In genomic region chrX:153539979-153540358, GRCh38 we compare ENCODE assay signal across 16 cellular contexts. TPM values are rescaled to one million over a fixed set of nuclear protein-coding genes. Genes with fewer than 3 reads are reported as not detected.
"Had no signal": no experiment of that assay in that cellular context is flagged by ENCODE, and none has a peak within 500 bp of the region (broad histone marks: within the 10 kb centered on the region; RNA-seq: fewer than 3 reads in every experiment).

No MANE protein-coding gene starts in this region.

- H3K4me3 Mint-ChIP-seq: activated CD8-positive, alpha-beta T cell treated with anti-CD3 and anti-CD28 coated beads for 36 hours; activated naive CD8-positive, alpha-beta T cell treated with anti-CD3 and anti-CD28 coated beads, Interleukin-2, amount 10 ng/mL, durations not matched to agents 7 days and 5 days had no signal

- FAIRE-seq: bronchial epithelial cell had no signal

- H3K4me3 ChIP-seq: body of pancreas, coronary artery, MG63 had no signal

- H3K27ac ChIP-seq: body of pancreas, coronary artery had no signal

- DNase-seq: NCI-H1417 treated with DMSO at 0.1 percent for 48 hours, NCI-H1694, NCI-H2029, NCI-H2107, NCI-H2171 treated with DMSO at 0.1 percent for 48 hours had no signal

- H3K36me3 Mint-ChIP-seq: activated naive CD8-positive, alpha-beta T cell treated with anti-CD3 and anti-CD28 coated beads, Interleukin-2, amount 10 ng/mL, durations not matched to agents 7 days and 5 days had no signal

- H3K9me2 ChIP-seq: SK-N-SH had no signal

- H3K4me1 Mint-ChIP-seq: activated naive CD8-positive, alpha-beta T cell treated with anti-CD3 and anti-CD28 coated beads, Interleukin-2, amount 10 ng/mL, durations not matched to agents 7 days and 5 days had no signal

- H3K9ac ChIP-seq: SK-N-SH had no signal

- H3K36me3 ChIP-seq: MG63, SJCRH30 had no signal

- H3K27me3 Mint-ChIP-seq: activated CD8-positive, alpha-beta T cell treated with anti-CD3 and anti-CD28 coated beads for 36 hours; activated naive CD8-positive, alpha-beta T cell treated with anti-CD3 and anti-CD28 coated beads, Interleukin-2, amount 10 ng/mL, durations not matched to agents 7 days and 5 days had no signal

- H3K4me2 ChIP-seq: SK-N-SH had no signal

- H3K27me3 ChIP-seq: body of pancreas, MG63 had no signal

- H3K9me3 ChIP-seq: body of pancreas, MG63, SJCRH30, SK-N-SH had no signal

- H3K9me3 Mint-ChIP-seq: activated CD8-positive, alpha-beta T cell treated with anti-CD3 and anti-CD28 coated beads for 36 hours; activated naive CD8-positive, alpha-beta T cell treated with anti-CD3 and anti-CD28 coated beads, Interleukin-2, amount 10 ng/mL, durations not matched to agents 7 days and 5 days had no signal

RNA-seq across cellular contexts. Expression of gene ATP2B3, which starts 22.5 kb away (rescaled TPM):
- total RNA-seq: activated CD8-positive, alpha-beta T cell treated with anti-CD3 and anti-CD28 coated beads for 36 hours; activated naive CD8-positive, alpha-beta T cell treated with anti-CD3 and anti-CD28 coated beads, Interleukin-2, amount 10 ng/mL, durations not matched to agents 7 days and 5 days; body of pancreas; bronchial epithelial cell; NCI-H460; Right ventricle myocardium inferior; T-helper 2 cell treated with Interferon-gamma antibody and Interleukin-4, amounts not matched to agents 100 ng/mL and 5 ng/mL, for 36 hours had no signal

RNA-seq across cellular contexts. Expression of gene BGN, which starts 45.2 kb away (rescaled TPM):
- total RNA-seq: activated CD8-positive, alpha-beta T cell treated with anti-CD3 and anti-CD28 coated beads for 36 hours; activated naive CD8-positive, alpha-beta T cell treated with anti-CD3 and anti-CD28 coated beads, Interleukin-2, amount 10 ng/mL, durations not matched to agents 7 days and 5 days; T-helper 2 cell treated with Interferon-gamma antibody and Interleukin-4, amounts not matched to agents 100 ng/mL and 5 ng/mL, for 36 hours had no signal
